3 cellular contexts compared by ENCODE assay signal in the genomic region with DNA sequence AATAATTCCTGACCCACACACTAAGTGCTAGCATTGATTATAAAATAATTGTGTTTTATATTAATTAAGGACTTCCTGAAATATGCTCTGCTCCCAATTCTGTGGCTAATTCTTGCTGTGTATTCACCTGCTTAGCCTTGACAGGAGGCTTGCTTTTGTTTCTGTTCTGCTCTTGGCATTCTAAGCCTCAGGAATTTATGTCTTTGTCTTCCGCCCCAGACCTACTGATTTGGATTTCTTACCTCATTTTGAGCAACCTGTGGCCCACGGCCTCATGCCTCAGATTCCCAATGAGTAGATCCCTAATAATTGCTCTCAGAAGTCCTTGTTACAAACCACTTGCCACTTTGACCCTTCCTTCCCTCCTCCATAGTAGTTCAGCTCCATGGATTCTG. TPM values are rescaled to one million over a fixed set of nuclear protein-coding genes. Genes with fewer than 3 reads are reported as not detected.
"Had no signal": no experiment of that assay in that cellular context is flagged by ENCODE, and none has a peak within 500 bp of the region (broad histone marks: within the 10 kb centered on the region; RNA-seq: fewer than 3 reads in every experiment).

No MANE protein-coding gene starts in this region.

RNA-seq across cellular contexts. Expression of gene CTAGE6, which starts 40.4 kb away (rescaled TPM):
- total RNA-seq: LHCN-M2, M059J, MCF 10A had no signal
